8 cellular contexts compared by ENCODE assay signal in the genomic region with DNA sequence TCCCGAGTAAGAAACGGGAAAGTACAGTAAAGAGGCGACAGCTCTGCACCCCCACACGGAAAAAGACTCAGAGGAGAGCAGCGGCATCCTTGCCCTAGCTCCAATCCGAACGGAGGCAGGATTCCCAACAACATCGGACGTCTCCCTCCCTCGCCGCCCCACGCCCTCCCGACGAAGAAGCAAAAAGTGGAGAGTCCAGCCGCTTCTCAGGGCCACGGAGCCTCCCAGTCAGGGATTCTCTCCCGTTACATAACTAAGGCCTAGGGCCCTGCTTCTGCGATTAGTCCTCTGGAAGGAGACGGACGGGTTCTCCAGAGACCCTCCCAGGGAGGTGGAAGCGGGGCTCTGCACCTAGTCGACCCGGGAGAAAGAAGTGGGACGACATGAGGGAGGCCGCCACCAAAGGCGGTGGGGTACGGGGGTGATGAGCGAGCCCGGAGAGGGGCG. TPM values are rescaled to one million over a fixed set of nuclear protein-coding genes. Genes with fewer than 3 reads are reported as not detected.
DNase-seq lines count a peak whose midpoint lies in the region; ATAC-seq and TF ChIP-seq lines count a peak whose summit lies in the region.

No MANE protein-coding gene starts in this region.

- H2AFZ ChIP-seq in ACC112 (ENCODE audit: low read length, unreplicated experiment), result peak overlapping the region; percentile 46
- peak overlapping the region; percentile 99 for H2AFZ ChIP-seq in parathyroid adenoma

- ATAC-seq in HG02678 (IDR thresholded peaks at IDR 0.05; ENCODE audit: unreplicated experiment) (peak; percentile 45), heart right ventricle (peak; percentile 35 to 78 (median 53))

- intact Hi-C loops in heart right ventricle (cut with DNase I), result loop anchor here in 1 of 10 donors (2.0 kb wide), 1 partner anchor 27 kb away; the partner anchor contains the start of gene NOP58

- peak; percentile 24 for DNase-seq in GM10266 (ENCODE audit: extremely low spot score)
- peak; percentile 37 for DNase-seq in NCI-H146 (lab: John Stamatoyannopoulos, UW)
- peak; percentile 80 for DNase-seq in adipocyte (ENCODE audit: low read depth)
- DNase-seq in heart right ventricle, result peak in 1 of 2 donors; percentile 28
- DNase-seq in COR-L47 (lab: John Stamatoyannopoulos, UW), result no peak

- H3K4me2 ChIP-seq in parathyroid adenoma (ENCODE audit: low read length), result peak overlapping the region; percentile 71

- TF ChIP-seq CTCF in GM10266 (IDR thresholded peaks at IDR 0.05; ENCODE audit: control insufficient read depth, insufficient read depth, low read depth, missing control alignments), result peak; percentile 0
- TF ChIP-seq CTCF in heart right ventricle (IDR thresholded peaks at IDR 0.05), result no peak
- no peak for TF ChIP-seq CTCF in parathyroid adenoma (IDR thresholded peaks at IDR 0.05)

- H3K27ac ChIP-seq in ACC112 (ENCODE audit: low read depth, low read length) (peak overlapping the region; percentile 61), heart right ventricle (peak overlapping the region; percentile 44 to 95 (median 91)), parathyroid adenoma (peak overlapping the region; percentile 74)

- H3K79me2 ChIP-seq in ACC112 (ENCODE audit: control insufficient read depth, insufficient read depth, low read length, unreplicated experiment) (peaks cover 50% of the 10 kb centered on the region), parathyroid adenoma (peaks cover 37% of the 10 kb centered on the region)

- H3K4me3 ChIP-seq in ACC112 (ENCODE audit: low read depth, low read length) (peak overlapping the region; percentile 95), adipocyte (ENCODE audit: low read length) (peak overlapping the region; percentile 97), heart right ventricle (peak overlapping the region; percentile 62 to 99 (median 93)), parathyroid adenoma (ENCODE audit: low read depth, low read length) (peak overlapping the region; percentile 77)

- no peaks in the 10 kb centered on the region for H3K9me3 ChIP-seq in adipocyte (ENCODE audit: control insufficient read depth, low read length)
- no peaks in the 10 kb centered on the region for H3K9me3 ChIP-seq in heart right ventricle
- H3K9me3 ChIP-seq in parathyroid adenoma (ENCODE audit: control insufficient read depth, low read length), result no peaks in the 10 kb centered on the region

- H3K9ac ChIP-seq in adipocyte (ENCODE audit: low read length), result peak overlapping the region; percentile 90
- H3K9ac ChIP-seq in parathyroid adenoma, result peak overlapping the region; percentile 38

- H3K27me3 ChIP-seq in ACC112 (ENCODE audit: insufficient read depth, low read length) (no peaks in the 10 kb centered on the region), adipocyte (replicated peaks; ENCODE audit: control insufficient read depth, insufficient read depth, low read length) (no peaks in the 10 kb centered on the region), heart right ventricle (no peaks in the 10 kb centered on the region), parathyroid adenoma (ENCODE audit: control insufficient read depth, insufficient read depth, low read length) (no peaks in the 10 kb centered on the region)

- no peaks in the 10 kb centered on the region for H3K36me3 ChIP-seq in ACC112 (ENCODE audit: insufficient read depth, low read length)
- H3K36me3 ChIP-seq in adipocyte (ENCODE audit: control insufficient read depth, insufficient read depth, low read length, severe bottlenecking), result no peaks in the 10 kb centered on the region
- peaks cover 0 to 8% (median 0%) of the 10 kb centered on the region in 9 donors for H3K36me3 ChIP-seq in heart right ventricle
- no peaks in the 10 kb centered on the region for H3K36me3 ChIP-seq in parathyroid adenoma (ENCODE audit: control insufficient read depth, insufficient read depth, low read length)

- WGBS in heart right ventricle, 2 donors, result 0% methylated on average over 30 of the region's 30 CpGs

- H3K4me1 ChIP-seq in ACC112 (ENCODE audit: control insufficient read depth, insufficient read depth, low read length, unreplicated experiment) (peaks cover 16% of the 10 kb centered on the region), adipocyte (ENCODE audit: control insufficient read depth, insufficient read depth, low read length) (peaks cover 12% of the 10 kb centered on the region), heart right ventricle (peaks cover 3 to 49% (median 30%) of the 10 kb centered on the region in 9 donors), parathyroid adenoma (peaks cover 8% of the 10 kb centered on the region)

RNA-seq across cellular contexts. Expression of gene SUMO1, which starts 0.6 kb away (rescaled TPM):
- 10 to 100 TPM; 62.2 to 72.8 (median 68.5) TPM for total RNA-seq in heart right ventricle
- 10 to 100 TPM; 63.1 to 65.3 TPM for polyA plus RNA-seq in heart right ventricle

RNA-seq across cellular contexts. Expression of gene NOP58, which starts 27.8 kb away (rescaled TPM):
- total RNA-seq in heart right ventricle, result 10 to 100 TPM; 18.7 to 28.8 (median 21.9) TPM
- 10 to 100 TPM; 28.0 to 68.5 TPM for polyA plus RNA-seq in heart right ventricle
